Comparison of ENCODE assay signal across 22 cellular contexts in the genomic region with DNA sequence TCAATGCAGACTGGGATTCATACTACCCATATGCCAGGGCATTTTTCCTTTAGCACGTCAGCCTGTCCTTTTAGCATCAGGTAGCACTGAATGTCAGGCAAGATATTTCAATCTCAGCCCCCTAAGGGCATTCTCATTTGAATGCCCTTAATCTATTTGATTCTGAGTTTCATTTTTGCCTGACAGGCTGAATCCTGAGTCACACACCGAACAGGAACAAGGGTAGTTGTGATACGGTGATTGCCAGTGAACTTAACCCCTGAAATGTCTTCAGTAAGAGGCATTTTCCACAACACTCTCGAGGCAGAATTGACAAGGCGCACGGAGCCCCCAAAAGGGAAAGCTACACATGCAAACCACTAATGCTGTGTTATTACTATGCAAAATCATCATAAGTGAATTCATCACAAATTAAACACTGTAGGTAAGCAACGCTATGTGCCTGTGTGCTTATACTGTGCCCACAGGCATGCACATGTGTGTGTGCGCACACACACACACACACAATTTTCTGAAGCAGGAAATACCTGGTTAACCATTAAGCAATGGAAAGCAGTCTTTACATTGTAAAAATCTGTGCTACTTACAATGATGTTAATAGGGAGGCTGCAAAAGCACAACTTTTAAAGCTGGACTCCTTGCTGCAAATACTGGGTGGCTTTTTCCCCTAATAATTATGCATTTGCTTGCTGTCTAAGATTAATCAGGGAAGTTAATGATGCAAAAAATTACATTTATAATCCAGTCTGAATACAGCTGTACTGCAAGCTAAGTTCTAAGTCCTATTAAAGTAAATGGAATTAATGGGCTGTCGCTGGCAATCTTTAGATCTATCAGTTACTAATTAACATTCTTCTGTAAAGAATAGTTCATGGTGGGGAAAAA.
A peak's percentile ranks its signal among the peaks of the same experiment; 100 is the strongest.
DNase-seq lines count a peak whose midpoint lies in the region; ATAC-seq, FAIRE-seq and TF ChIP-seq lines count a peak whose summit lies in the region.
"Had no signal": no experiment of that assay in that cellular context is flagged by ENCODE, and none has a peak within 500 bp of the region (broad histone marks: within the 10 kb centered on the region; RNA-seq: fewer than 3 reads in every experiment).

No MANE protein-coding gene starts in this region.

- H3K9me3 ChIP-seq in SK-N-SH (no peaks in the 10 kb centered on the region), H1 (ENCODE audit: insufficient read depth in 2 of 2, low read depth in 1 of 2, low read length in 1 of 2) (no peaks in the 10 kb centered on the region), right lobe of liver (no peaks in the 10 kb centered on the region)
- H3K9me3 ChIP-seq: BLaER1, colonic mucosa, spleen had no signal

- H3K27ac ChIP-seq in SK-N-SH (ENCODE audit: low read depth in 2 of 2, low read length in 1 of 2) (no peak overlapping the region), H1 (ENCODE audit: low read depth, low read length) (no peak overlapping the region), right lobe of liver (peak overlapping the region in 1 of 3 donors; percentile 39)
- H3K27ac ChIP-seq: BLaER1, colonic mucosa, parathyroid adenoma, spleen had no signal

- 62% methylated on average over 9 of the region's 9 CpGs for WGBS in SK-N-SH (ENCODE audit: low lambda C conversion rate)
- WGBS in H1 (ENCODE audit: extremely low coverage in 1 of 2, insufficient coverage in 1 of 2, insufficient read length in 1 of 2, insufficient replicate concordance in 2 of 2, low coverage in 1 of 2, low lambda C conversion rate in 2 of 2, missing lambda C conversion rate in 1 of 2), 2 experiments: 88% methylated on average over 9 of the region's 9 CpGs; no CpG with 5 or more reads in 1 of the 2 experiments
- WGBS in right lobe of liver (ENCODE audit: insufficient coverage, low coverage, low lambda C conversion rate, missing lambda C conversion rate): 34% methylated on average over 6 of the region's 9 CpGs

- H3K79me1 ChIP-seq in H1 (ENCODE audit: low read depth, low read length): no peaks in the 10 kb centered on the region

- peak overlapping the region; percentile 10; the same call in 1 of the 2 replicates for H2BK12ac ChIP-seq in H1 (ENCODE audit: low read depth, low read length)

- ATAC-seq in SK-N-SH treated with all-trans-retinoic acid at 6 μM for 48 hours (peak; percentile 41), right lobe of liver (peak; percentile 9 to 61 (median 25)), HG03196 (IDR thresholded peaks at IDR 0.05; ENCODE audit: unreplicated experiment) (no peak)

- no peak overlapping the region for H3K4ac ChIP-seq in H1 (replicated peaks; ENCODE audit: insufficient read length, low read depth, low read length)

- H4K20me1 ChIP-seq in SK-N-SH (ENCODE audit: insufficient read depth) (no peaks in the 10 kb centered on the region), H1 (replicated peaks in 1 of 2; ENCODE audit: control insufficient read depth in 1 of 2, insufficient read depth in 2 of 2, low read length in 2 of 2) (no peaks in the 10 kb centered on the region)
- H4K20me1 ChIP-seq: BLaER1 had no signal

- H3K23me2 ChIP-seq in H1 (ENCODE audit: low read depth, low read length): no peaks in the 10 kb centered on the region

- no peak for TF ChIP-seq EP300 in SK-N-SH (IDR thresholded peaks at IDR 0.05; ENCODE audit: borderline replicate concordance in 1 of 2, low read depth in 1 of 2, low read length in 1 of 2)
- no peak for TF ChIP-seq EP300 in H1 (IDR thresholded peaks at IDR 0.05; ENCODE audit: borderline replicate concordance in 1 of 2, low read depth in 2 of 2, low read length in 2 of 2)

- H4K8ac ChIP-seq in H1 (ENCODE audit: extremely low read depth, insufficient read depth, low read length): no peak overlapping the region

- H2BK120ac ChIP-seq in H1 (replicated peaks; ENCODE audit: low read depth, low read length): no peak overlapping the region

- no peak overlapping the region for H3K9ac ChIP-seq in SK-N-SH
- H3K9ac ChIP-seq in H1 (replicated peaks in 1 of 4; ENCODE audit: extremely low read depth in 1 of 4, low read depth in 3 of 4, low read length in 3 of 4): no peak overlapping the region
- H3K9ac ChIP-seq: BLaER1, parathyroid adenoma had no signal

- H3K23ac ChIP-seq in H1 (ENCODE audit: insufficient read length): no peak overlapping the region

- in situ Hi-C loops in G401 (cut with HindIII; ENCODE audit: low sequenced_read_pairs): no loop called here

- TF ChIP-seq RAD21 in SK-N-SH (IDR thresholded peaks at IDR 0.05; ENCODE audit: low read length): no peak
- no peak for TF ChIP-seq RAD21 in H1 (IDR thresholded peaks at IDR 0.05 in 1 of 2, conservative IDR thresholded peaks at IDR 0.05 in 1 of 2; ENCODE audit: low read depth in 2 of 2, low read length in 2 of 2)

- H3K14ac ChIP-seq in H1 (ENCODE audit: insufficient read length): no peak overlapping the region

- intact Hi-C loops in right lobe of liver (cut with DNase I): no loop called here

- H4K5ac ChIP-seq in H1 (ENCODE audit: insufficient read length, low read depth, low read length): no peak overlapping the region

- H3F3A ChIP-seq in SK-N-SH (replicated peaks; ENCODE audit: insufficient read depth): no peaks in the 10 kb centered on the region

- H2AFZ ChIP-seq in SK-N-SH (ENCODE audit: low read depth) (no peak overlapping the region), H1 (ENCODE audit: low read length) (no peak overlapping the region)
- H2AFZ ChIP-seq: parathyroid adenoma had no signal

- FAIRE-seq in H1 (lab: Jason Lieb, UNC): no peak
- FAIRE-seq: GM12892, TTC549 had no signal

- no peak for DNase-seq in SK-N-SH
- DNase-seq in H1 (ENCODE audit: low read depth in 1 of 2, low spot score in 2 of 2): no peak
- DNase-seq in right lobe of liver: no peak
- no peak for DNase-seq in G401 (ENCODE audit: low spot score)
- DNase-seq in NCI-H345 treated with DMSO at 0.1 percent for 48 hours (lab: John Stamatoyannopoulos, UW; ENCODE audit: unreplicated experiment): no peak
- DNase-seq in LoVo (ENCODE audit: low spot score): no peak
- DNase-seq: activated CD4-positive, alpha-beta memory T cell treated with anti-CD3 and anti-CD28 coated beads, Interleukin-2, amount 10 ng/mL, durations not matched to agents 7 days and 5 days; activated naive CD4-positive, alpha-beta T cell treated with anti-CD3 and anti-CD28 coated beads, Interleukin-2, amount 10 ng/mL, durations not matched to agents 7 days and 5 days; activated T-cell treated with anti-CD3 and anti-CD28 coated beads, Interleukin-2, amount 50 U/mL, for 1 hour; colonic mucosa; erythroblast; NCI-H187; NCI-H345; spleen; stimulated activated CD8-positive, alpha-beta memory T cell treated with anti-CD3 and anti-CD28 coated beads, Interleukin-4, amount 100 ng/mL, for 48 hours; SW 1271 had no signal

- no peak overlapping the region for H2BK15ac ChIP-seq in H1 (ENCODE audit: low read length)

- no peak overlapping the region for H3K56ac ChIP-seq in H1 (replicated peaks; ENCODE audit: insufficient read length, low read depth, low read length)

- TF ChIP-seq POLR2A in H1 (IDR thresholded peaks at IDR 0.05; ENCODE audit: control extremely low read depth in 1 of 2, low read depth in 2 of 2, low read length in 2 of 2) (no peak), right lobe of liver (IDR thresholded peaks at IDR 0.05) (no peak)

- H2BK20ac ChIP-seq in H1 (ENCODE audit: low read length): no peak overlapping the region

- no peaks in the 10 kb centered on the region for H3K79me2 ChIP-seq in SK-N-SH (ENCODE audit: insufficient read depth)
- H3K79me2 ChIP-seq in H1 (ENCODE audit: control insufficient read depth in 1 of 2, insufficient read depth in 2 of 2, low read length in 2 of 2): no peaks in the 10 kb centered on the region
- H3K79me2 ChIP-seq: parathyroid adenoma had no signal

- no peaks in the 10 kb centered on the region for H3K9me2 ChIP-seq in SK-N-SH

- POLR2A ChIA-PET in SK-N-SH (lab: Yijun Ruan, JAX): no interaction called here
- POLR2A ChIA-PET in H1 (lab: Charles Lee; ENCODE audit: partially characterized antibody): interaction anchor here (1.1 kb wide), 1 partner anchor 12 kb away, joined by 3 read pairs; no protein-coding TSS in a partner anchor

- H2BK5ac ChIP-seq in H1 (ENCODE audit: low read depth, low read length): no peak overlapping the region

- H3K18ac ChIP-seq in H1 (ENCODE audit: extremely low read depth, low read length): no peak overlapping the region

- H2AK5ac ChIP-seq in H1 (ENCODE audit: low read depth, low read length): no peak overlapping the region

- H3K4me2 ChIP-seq in SK-N-SH (no peak overlapping the region), H1 (ENCODE audit: insufficient read depth in 1 of 2, low read depth in 2 of 2, low read length in 2 of 2) (no peak overlapping the region)
- H3K4me2 ChIP-seq: BLaER1 had no signal

- H3K4me1 ChIP-seq in SK-N-SH (ENCODE audit: control insufficient read depth in 1 of 2, insufficient read depth in 2 of 2, low read depth in 1 of 2, low read length in 1 of 2): peaks cover 0 to 4% of the 10 kb centered on the region in 2 experiments; a peak in 1 of 4 replicates
- H3K4me1 ChIP-seq in H1 (replicated peaks in 1 of 4; ENCODE audit: control insufficient read depth in 3 of 4, insufficient read depth in 4 of 4, low read length in 3 of 4): peaks cover 0 to 5% (median 1%) of the 10 kb centered on the region in 4 experiments; a peak in 2 of 7 replicates
- peaks cover 0 to 12% (median 2%) of the 10 kb centered on the region in 4 donors for H3K4me1 ChIP-seq in right lobe of liver
- H3K4me1 ChIP-seq: colonic mucosa, parathyroid adenoma, spleen had no signal

- CTCF ChIA-PET in SK-N-SH (lab: Yijun Ruan, JAX) (interaction anchor here (0.7 to 1.1 kb wide), 2 partner anchors 18 to 274 kb away, joined by 3 read pairs; no protein-coding TSS in a partner anchor), H1 (lab: Charles Lee; ENCODE audit: partially characterized antibody) (interaction anchor here (1.4 to 1.6 kb wide), 2 partner anchors 60 to 134 kb away, joined by 3 to 4 read pairs; no protein-coding TSS in a partner anchor)

- H3K4me3 ChIP-seq in SK-N-SH (ENCODE audit: low read depth in 2 of 2, low read length in 1 of 2) (no peak overlapping the region), H1 (ENCODE audit: extremely low read depth in 1 of 4, insufficient read depth in 2 of 4, low read depth in 3 of 4, low read length in 4 of 4) (no peak overlapping the region), right lobe of liver (peak overlapping the region in 1 of 3 donors; percentile 20)
- H3K4me3 ChIP-seq: BLaER1, colonic mucosa, spleen had no signal

- TF ChIP-seq CTCF in SK-N-SH (IDR thresholded peaks at IDR 0.05): no peak
- no peak for TF ChIP-seq CTCF in H1 (IDR thresholded peaks at IDR 0.05; ENCODE audit: control extremely low read depth in 1 of 3, insufficient read depth in 1 of 3, low read depth in 1 of 3, low read length in 3 of 3)
- no peak for TF ChIP-seq CTCF in right lobe of liver (IDR thresholded peaks at IDR 0.05)

- H3K27me3 ChIP-seq in SK-N-SH (ENCODE audit: insufficient read depth) (no peaks in the 10 kb centered on the region), H1 (replicated peaks in 1 of 4; ENCODE audit: control insufficient read depth in 3 of 4, extremely low read depth in 1 of 4, insufficient read depth in 3 of 4, low read length in 3 of 4) (no peaks in the 10 kb centered on the region), right lobe of liver (no peaks in the 10 kb centered on the region)
- H3K27me3 ChIP-seq: BLaER1, colonic mucosa, spleen had no signal

- H3K36me3 ChIP-seq in SK-N-SH (replicated peaks in 1 of 2; ENCODE audit: control insufficient read depth in 1 of 2, insufficient read depth in 2 of 2, low read length in 1 of 2) (no peaks in the 10 kb centered on the region), H1 (ENCODE audit: control insufficient read depth in 2 of 4, insufficient read depth in 4 of 4, low read length in 3 of 4) (no peaks in the 10 kb centered on the region), right lobe of liver (no peaks in the 10 kb centered on the region)
- H3K36me3 ChIP-seq: colonic mucosa, spleen had no signal

- H4K91ac ChIP-seq in H1 (replicated peaks; ENCODE audit: insufficient read length, low read length): no peak overlapping the region
